Comparison of ENCODE assay signal across 7 cellular contexts in the genomic region with DNA sequence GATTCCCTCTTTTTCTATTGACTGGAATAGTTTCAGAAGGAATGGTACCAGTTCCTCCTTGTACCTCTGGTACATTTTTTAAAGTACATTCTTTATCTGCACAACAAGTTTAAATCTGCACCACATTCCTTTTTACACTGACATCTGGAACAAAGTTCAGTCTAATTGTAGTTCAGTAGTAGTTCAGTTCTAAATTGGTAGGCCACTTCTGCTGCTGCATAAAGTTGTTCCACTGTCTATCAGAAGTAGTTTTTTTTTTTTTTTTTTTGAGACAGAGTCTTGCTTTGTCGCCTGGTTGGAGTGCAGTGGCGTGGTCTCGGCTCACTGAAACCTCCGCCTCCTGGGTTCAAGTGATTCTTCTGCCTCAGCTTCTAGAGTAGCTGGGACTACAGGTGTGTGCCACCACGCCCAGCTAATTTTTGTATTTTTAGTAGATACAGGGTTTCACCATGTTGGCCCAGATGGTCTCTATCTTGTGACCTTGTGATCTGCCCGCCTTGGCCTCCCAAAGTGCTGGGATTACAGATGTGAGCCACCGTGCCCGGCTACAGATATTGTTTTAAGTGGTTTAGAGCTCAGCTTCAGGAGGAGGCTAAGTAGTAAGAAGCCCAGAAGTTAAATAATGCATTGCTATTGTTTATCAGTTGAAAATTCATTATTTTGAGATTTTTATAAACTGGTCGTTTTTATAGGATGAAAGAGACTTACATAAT.
DNase-seq lines count a peak whose midpoint lies in the region; ATAC-seq and TF ChIP-seq lines count a peak whose summit lies in the region.
"Not testable (repeated sequence)": the region's sequence is repeated elsewhere in the genome, so short reads cannot be mapped to it uniquely, and the experiment has no call there.

No MANE protein-coding gene starts in this region.

- peak overlapping the region; percentile 64 for H3K4me3 Mint-ChIP-seq in CD8-positive, alpha-beta T cell
- peak overlapping the region; percentile 22 to 66 (median 37) for H3K4me3 Mint-ChIP-seq in T-cell
- H3K4me3 Mint-ChIP-seq in activated CD8-positive, alpha-beta T cell treated with anti-CD3 and anti-CD28 coated beads, Interleukin-2, amount 10 ng/mL, durations not matched to agents 7 days and 5 days, result peak overlapping the region; percentile 67
- H3K4me3 Mint-ChIP-seq in activated T-helper 1 cell treated with anti-CD3 and anti-CD28 coated beads, Interleukin-12 subunit alpha, Interleukin-12 subunit beta, Interleukin-2, Interleukin-4 antibody, amounts not matched to agents 30 ng/mL and 10 ng/mL and 1 ng/mL, durations not matched to agents 14 hours and 24 hours and 36 hours, result not testable (repeated sequence)
- H3K4me3 Mint-ChIP-seq in activated naive CD8-positive, alpha-beta T cell treated with anti-CD3 and anti-CD28 coated beads for 36 hours, result peak overlapping the region; percentile 76

- POLR2A ChIA-PET in CD8-positive, alpha-beta T cell (lab: Charles Lee), result not testable (repeated sequence)
- POLR2A ChIA-PET in T-cell (lab: Charles Lee), result interaction anchor here in 1 of 2 donors (0.6 to 0.7 kb wide), 2 partner anchors 131 to 1486 kb away, joined by 3 to 5 read pairs; no protein-coding TSS in a partner anchor
- POLR2A ChIA-PET in activated CD8-positive, alpha-beta T cell treated with anti-CD3 and anti-CD28 coated beads, Interleukin-2, amount 10 ng/mL, durations not matched to agents 7 days and 5 days (lab: Charles Lee), result interaction anchor here (1.5 kb wide), 1 partner anchor 115 kb away, joined by 3 read pairs; a partner anchor contains a TSS

- intact Hi-C loops in CD8-positive, alpha-beta T cell (cut with DNase I, micrococcal nuclease), result loop anchor here in 1 of 2 experiments (5.0 kb wide), 1 partner anchor 222 kb away; no protein-coding TSS in a partner anchor
- intact Hi-C loops in activated T-helper 1 cell treated with anti-CD3 and anti-CD28 coated beads, Interleukin-12 subunit alpha, Interleukin-12 subunit beta, Interleukin-2, Interleukin-4 antibody, amounts not matched to agents 30 ng/mL and 10 ng/mL and 1 ng/mL, durations not matched to agents 14 hours and 24 hours and 36 hours (cut with micrococcal nuclease), result loop anchor here (5.0 kb wide), 1 partner anchor 62 kb away; no protein-coding TSS in a partner anchor
- intact Hi-C loops in Right ventricle myocardium superior (cut with DNase I), result not testable (repeated sequence)

- not testable (repeated sequence) for H3K27me3 ChIP-seq in CD8-positive, alpha-beta T cell (ENCODE audit: insufficient read depth, low read length)

- H3K27me3 Mint-ChIP-seq in CD8-positive, alpha-beta T cell (ENCODE audit: low read depth); T-cell; activated CD8-positive, alpha-beta T cell treated with anti-CD3 and anti-CD28 coated beads, Interleukin-2, amount 10 ng/mL, durations not matched to agents 7 days and 5 days (ENCODE audit: low read depth); activated T-helper 1 cell treated with anti-CD3 and anti-CD28 coated beads, Interleukin-12 subunit alpha, Interleukin-12 subunit beta, Interleukin-2, Interleukin-4 antibody, amounts not matched to agents 30 ng/mL and 10 ng/mL and 1 ng/mL, durations not matched to agents 14 hours and 24 hours and 36 hours (ENCODE audit: insufficient read depth); activated naive CD8-positive, alpha-beta T cell treated with anti-CD3 and anti-CD28 coated beads for 36 hours: not testable (repeated sequence)

- peak overlapping the region; percentile 92 for H3K27ac Mint-ChIP-seq in CD8-positive, alpha-beta T cell
- H3K27ac Mint-ChIP-seq in T-cell, result peak overlapping the region; percentile 81 to 88
- H3K27ac Mint-ChIP-seq in activated CD8-positive, alpha-beta T cell treated with anti-CD3 and anti-CD28 coated beads, Interleukin-2, amount 10 ng/mL, durations not matched to agents 7 days and 5 days, result peak overlapping the region; percentile 92
- peak overlapping the region; percentile 68 for H3K27ac Mint-ChIP-seq in activated T-helper 1 cell treated with anti-CD3 and anti-CD28 coated beads, Interleukin-12 subunit alpha, Interleukin-12 subunit beta, Interleukin-2, Interleukin-4 antibody, amounts not matched to agents 30 ng/mL and 10 ng/mL and 1 ng/mL, durations not matched to agents 14 hours and 24 hours and 36 hours
- peak overlapping the region; percentile 93 for H3K27ac Mint-ChIP-seq in activated naive CD8-positive, alpha-beta T cell treated with anti-CD3 and anti-CD28 coated beads for 36 hours

- TF ChIP-seq CTCF in CD8-positive, alpha-beta T cell (IDR thresholded peaks at IDR 0.05), result not testable (repeated sequence)

- peaks cover 53% of the 10 kb centered on the region for H3K4me1 ChIP-seq in CD8-positive, alpha-beta T cell (ENCODE audit: insufficient read depth, low read length)

- not testable (repeated sequence) for H3K36me3 ChIP-seq in CD8-positive, alpha-beta T cell (ENCODE audit: insufficient read depth, low read length)

- ATAC-seq in CD8-positive, alpha-beta T cell, result peak; percentile 33
- ATAC-seq in T-cell (replicated peaks in 1 of 4), result peak in 2 of 4 experiments; percentile 31 to 46
- ATAC-seq in activated CD8-positive, alpha-beta T cell treated with anti-CD3 and anti-CD28 coated beads, Interleukin-2, amount 10 ng/mL, durations not matched to agents 7 days and 5 days, result peak; percentile 60
- ATAC-seq in Right ventricle myocardium superior (ENCODE audit: poor library complexity), result peak; percentile 81
- ATAC-seq in left lobe of liver, result peak; percentile 55

- H3K9me3 ChIP-seq in CD8-positive, alpha-beta T cell (ENCODE audit: low read length), result not testable (repeated sequence)

- CTCF ChIA-PET in CD8-positive, alpha-beta T cell (lab: Charles Lee), result interaction anchor here (1.2 kb wide), 1 partner anchor 145 kb away, joined by 3 read pairs; no protein-coding TSS in a partner anchor
- CTCF ChIA-PET in T-cell (lab: Charles Lee), result interaction anchor here in 1 of 2 donors (0.5 kb wide), 1 partner anchor 111 kb away, joined by 5 read pairs; no protein-coding TSS in a partner anchor
- CTCF ChIA-PET in activated CD8-positive, alpha-beta T cell treated with anti-CD3 and anti-CD28 coated beads, Interleukin-2, amount 10 ng/mL, durations not matched to agents 7 days and 5 days (lab: Charles Lee), result interaction anchor here (0.6 kb wide), 1 partner anchor 14 kb away, joined by 3 read pairs; no protein-coding TSS in a partner anchor

- H3K27ac ChIP-seq in CD8-positive, alpha-beta T cell (ENCODE audit: low read depth, low read length), result peak overlapping the region; percentile 15

- H3K36me3 Mint-ChIP-seq in CD8-positive, alpha-beta T cell, result peaks cover 14% of the 10 kb centered on the region
- peaks cover 15% of the 10 kb centered on the region for H3K36me3 Mint-ChIP-seq in T-cell
- H3K36me3 Mint-ChIP-seq in activated CD8-positive, alpha-beta T cell treated with anti-CD3 and anti-CD28 coated beads, Interleukin-2, amount 10 ng/mL, durations not matched to agents 7 days and 5 days (ENCODE audit: low read depth), result peaks cover 30% of the 10 kb centered on the region
- peaks cover 13% of the 10 kb centered on the region for H3K36me3 Mint-ChIP-seq in activated T-helper 1 cell treated with anti-CD3 and anti-CD28 coated beads, Interleukin-12 subunit alpha, Interleukin-12 subunit beta, Interleukin-2, Interleukin-4 antibody, amounts not matched to agents 30 ng/mL and 10 ng/mL and 1 ng/mL, durations not matched to agents 14 hours and 24 hours and 36 hours (ENCODE audit: low read depth)
- peaks cover 23% of the 10 kb centered on the region for H3K36me3 Mint-ChIP-seq in activated naive CD8-positive, alpha-beta T cell treated with anti-CD3 and anti-CD28 coated beads for 36 hours

- DNase-seq in CD8-positive, alpha-beta T cell, result peak in 1 of 7 experiments; percentile 21
- not testable (repeated sequence) for DNase-seq in T-cell; activated CD8-positive, alpha-beta T cell treated with anti-CD3 and anti-CD28 coated beads, Interleukin-2, amount 10 ng/mL, durations not matched to agents 7 days and 5 days; activated T-helper 1 cell treated with anti-CD3 and anti-CD28 coated beads, Interleukin-12 subunit alpha, Interleukin-12 subunit beta, Interleukin-2, Interleukin-4 antibody, amounts not matched to agents 30 ng/mL and 10 ng/mL and 1 ng/mL, durations not matched to agents 14 hours and 24 hours and 36 hours (ENCODE audit: low spot score); activated naive CD8-positive, alpha-beta T cell treated with anti-CD3 and anti-CD28 coated beads for 36 hours; Right ventricle myocardium superior; left lobe of liver (ENCODE audit: low spot score)

- peak overlapping the region; percentile 18 for H3K4me3 ChIP-seq in CD8-positive, alpha-beta T cell (ENCODE audit: low read depth, low read length)

- H3K4me1 Mint-ChIP-seq in CD8-positive, alpha-beta T cell (ENCODE audit: low read depth), result peaks cover 38% of the 10 kb centered on the region
- peaks cover 31 to 39% (median 34%) of the 10 kb centered on the region in 3 donors for H3K4me1 Mint-ChIP-seq in T-cell
- H3K4me1 Mint-ChIP-seq in activated CD8-positive, alpha-beta T cell treated with anti-CD3 and anti-CD28 coated beads, Interleukin-2, amount 10 ng/mL, durations not matched to agents 7 days and 5 days (ENCODE audit: low read depth), result peaks cover 32% of the 10 kb centered on the region
- H3K4me1 Mint-ChIP-seq in activated T-helper 1 cell treated with anti-CD3 and anti-CD28 coated beads, Interleukin-12 subunit alpha, Interleukin-12 subunit beta, Interleukin-2, Interleukin-4 antibody, amounts not matched to agents 30 ng/mL and 10 ng/mL and 1 ng/mL, durations not matched to agents 14 hours and 24 hours and 36 hours (ENCODE audit: low read depth), result peaks cover 30% of the 10 kb centered on the region
- H3K4me1 Mint-ChIP-seq in activated naive CD8-positive, alpha-beta T cell treated with anti-CD3 and anti-CD28 coated beads for 36 hours, result peaks cover 37% of the 10 kb centered on the region

- H3K9me3 Mint-ChIP-seq in CD8-positive, alpha-beta T cell; T-cell; activated CD8-positive, alpha-beta T cell treated with anti-CD3 and anti-CD28 coated beads, Interleukin-2, amount 10 ng/mL, durations not matched to agents 7 days and 5 days (ENCODE audit: insufficient read depth); activated T-helper 1 cell treated with anti-CD3 and anti-CD28 coated beads, Interleukin-12 subunit alpha, Interleukin-12 subunit beta, Interleukin-2, Interleukin-4 antibody, amounts not matched to agents 30 ng/mL and 10 ng/mL and 1 ng/mL, durations not matched to agents 14 hours and 24 hours and 36 hours; activated naive CD8-positive, alpha-beta T cell treated with anti-CD3 and anti-CD28 coated beads for 36 hours: not testable (repeated sequence)
